In genomic region chr6:144695858-144696533, GRCh38 we compare ENCODE assay signal across 25 cellular contexts.
"Had no signal": no experiment of that assay in that cellular context is flagged by ENCODE, and none has a peak within 500 bp of the region (broad histone marks: within the 10 kb centered on the region; RNA-seq: fewer than 3 reads in every experiment).

No MANE protein-coding gene starts in this region.

- H3K9me3 ChIP-seq: body of pancreas had no signal

- H3K4me1 ChIP-seq: ascending aorta had no signal

- H3K4me3 ChIP-seq: ascending aorta, body of pancreas, K562 had no signal

- ATAC-seq: activated CD8-positive, alpha-beta memory T cell treated with anti-CD3 and anti-CD28 coated beads, Interleukin-2, amount 10 ng/mL, durations not matched to agents 7 days and 5 days; activated naive CD4-positive, alpha-beta T cell treated with anti-CD3 and anti-CD28 coated beads, Interleukin-2, amount 50 U/mL, for 72 hours; activated naive CD8-positive, alpha-beta T cell treated with anti-CD3 and anti-CD28 coated beads, Interleukin-2, amount 50 U/mL, for 24 hours; K562 had no signal

- FAIRE-seq: bronchial epithelial cell, RCC 7860 had no signal

- DNase-seq: activated B cell treated with CpG ODN at 0.5 μM for 24 hours; activated CD4-positive, alpha-beta T cell treated with anti-CD3 and anti-CD28 coated beads for 1 hour; activated CD4-positive, alpha-beta T cell treated with anti-CD3 and anti-CD28 coated beads, Interleukin-2, amount 10 ng/mL, durations not matched to agents 24 days and 14 days; activated CD4-positive, alpha-beta T cell treated with anti-CD3 and anti-CD28 coated beads, Interleukin-2, amount 50 U/mL, for 48 hours; activated CD8-positive, alpha-beta memory T cell treated with anti-CD3 and anti-CD28 coated beads, Interleukin-2, amount 10 ng/mL, durations not matched to agents 7 days and 5 days; activated effector memory CD4-positive, alpha-beta T cell treated with Interleukin-2 at 50 U/mL for 16 hours; activated naive CD4-positive, alpha-beta T cell; activated naive CD8-positive, alpha-beta T cell treated with anti-CD3 and anti-CD28 coated beads, Interleukin-2, amount 50 U/mL, for 24 hours; activated T-cell treated with anti-CD3 and anti-CD28 coated beads, Interleukin-2, amount 50 U/mL, for 24 hours; amniotic stem cell; central memory CD4-positive, alpha-beta T cell; Karpas-422; MM.1S; NCI-H146; NCI-H187 treated with DMSO at 0.1 percent for 48 hours; NCI-H2081 treated with DMSO at 0.1 percent for 48 hours; NCI-H446; NCI-H524; SHP77 treated with DMSO at 0.1 percent for 48 hours had no signal

- H3K27me3 ChIP-seq: ascending aorta, body of pancreas had no signal

- H3K27ac ChIP-seq: ascending aorta had no signal
